Comparison of ENCODE assay signal across 8 cellular contexts in genomic region chr5:127031147-127031862, GRCh38. TPM values are rescaled to one million over a fixed set of nuclear protein-coding genes. Genes with fewer than 3 reads are reported as not detected.
DNase-seq lines count a peak whose midpoint lies in the region; ATAC-seq and TF ChIP-seq lines count a peak whose summit lies in the region.

No MANE protein-coding gene starts in this region.

- peaks cover 27% of the 10 kb centered on the region for H3K27me3 Mint-ChIP-seq in activated T-cell treated with anti-CD3 and anti-CD28 coated beads, Interleukin-2, amount 50 U/mL, for 24 hours
- peaks cover 40% of the 10 kb centered on the region for H3K27me3 Mint-ChIP-seq in progenitor cell of endocrine pancreas

- DNase-seq in activated T-cell treated with anti-CD3 and anti-CD28 coated beads, Interleukin-2, amount 50 U/mL, for 24 hours: peak; percentile 42
- DNase-seq in activated T-cell treated with anti-CD3 and anti-CD28 coated beads for 4 hours: no peak
- DNase-seq in activated CD4-positive, alpha-beta T cell treated with anti-CD3 and anti-CD28 coated beads, Interleukin-2, amount 50 U/mL, for 1 hour: peak; percentile 1
- DNase-seq in fibroblast of villous mesenchyme (ENCODE audit: low read depth): no peak
- DNase-seq in progenitor cell of endocrine pancreas (ENCODE audit: low spot score, unreplicated experiment): no peak
- no peak for DNase-seq in NK-92 (lab: John Stamatoyannopoulos, UW; ENCODE audit: unreplicated experiment)
- no peak for DNase-seq in H4 (ENCODE audit: low spot score)

- TF ChIP-seq CTCF in fibroblast of villous mesenchyme (IDR thresholded peaks at IDR 0.05; ENCODE audit: insufficient read depth, low read depth, low read length) (no peak), progenitor cell of endocrine pancreas (IDR thresholded peaks at IDR 0.05; ENCODE audit: unreplicated experiment) (no peak)

- peak overlapping the region; percentile 69 for H3K27ac Mint-ChIP-seq in activated T-cell treated with anti-CD3 and anti-CD28 coated beads, Interleukin-2, amount 50 U/mL, for 24 hours
- peak overlapping the region; percentile 84 for H3K27ac Mint-ChIP-seq in progenitor cell of endocrine pancreas

- peak overlapping the region; percentile 89 for H3K4me3 Mint-ChIP-seq in activated T-cell treated with anti-CD3 and anti-CD28 coated beads, Interleukin-2, amount 50 U/mL, for 24 hours
- H3K4me3 Mint-ChIP-seq in progenitor cell of endocrine pancreas (ENCODE audit: low read depth): peak overlapping the region; percentile 90

- peaks cover 2% of the 10 kb centered on the region for H3K36me3 Mint-ChIP-seq in activated T-cell treated with anti-CD3 and anti-CD28 coated beads, Interleukin-2, amount 50 U/mL, for 24 hours (ENCODE audit: low read depth)
- H3K36me3 Mint-ChIP-seq in progenitor cell of endocrine pancreas (ENCODE audit: insufficient read depth): no peaks in the 10 kb centered on the region

- ATAC-seq in HG03280 (IDR thresholded peaks at IDR 0.05; ENCODE audit: unreplicated experiment): peak; percentile 7

- H3K4me3 ChIP-seq in fibroblast of villous mesenchyme (ENCODE audit: low read depth, low read length): peak overlapping the region; percentile 91

- peaks cover 21% of the 10 kb centered on the region for H3K4me1 Mint-ChIP-seq in activated T-cell treated with anti-CD3 and anti-CD28 coated beads, Interleukin-2, amount 50 U/mL, for 24 hours (ENCODE audit: low read depth)
- H3K4me1 Mint-ChIP-seq in progenitor cell of endocrine pancreas (ENCODE audit: low read depth): peaks cover 19% of the 10 kb centered on the region

- no peaks in the 10 kb centered on the region for H3K9me3 Mint-ChIP-seq in activated T-cell treated with anti-CD3 and anti-CD28 coated beads, Interleukin-2, amount 50 U/mL, for 24 hours
- H3K9me3 Mint-ChIP-seq in progenitor cell of endocrine pancreas (ENCODE audit: low read depth): no peaks in the 10 kb centered on the region

RNA-seq across cellular contexts. Expression of gene MARCHF3, which starts 0.9 kb away (rescaled TPM):
- total RNA-seq in fibroblast of villous mesenchyme (8.4 and 10.4 TPM in 2 replicates), progenitor cell of endocrine pancreas (10.3 and 11.6 TPM in 2 replicates)
- 0.21 and 1.0 TPM in 2 replicates for total RNA-seq in H4 (2014; rRNA removed; shearing (Covaris generic))

RNA-seq across cellular contexts. Expression of gene C5orf63, which starts 42.0 kb away (rescaled TPM):
- total RNA-seq in fibroblast of villous mesenchyme: 1.3 and 1.6 TPM in 2 replicates
- 9.1 and 9.9 TPM in 2 replicates for total RNA-seq in progenitor cell of endocrine pancreas
- total RNA-seq in H4 (2014; rRNA removed; shearing (Covaris generic)): not detected in 2 replicates

Comparison
In these comparisons a context has a peak if more than half of its experiments do, and no peak if none do; other contexts are left out.
1. DNase-seq: peak in activated T-cell treated with anti-CD3 and anti-CD28 coated beads, Interleukin-2, amount 50 U/mL, for 24 hours (single experiment) and activated CD4-positive, alpha-beta T cell treated with anti-CD3 and anti-CD28 coated beads, Interleukin-2, amount 50 U/mL, for 1 hour (single experiment); none in activated T-cell treated with anti-CD3 and anti-CD28 coated beads for 4 hours (single experiment), fibroblast of villous mesenchyme (single experiment), progenitor cell of endocrine pancreas (single experiment), NK-92 (single experiment) and H4 (single experiment).